9 cellular contexts compared by ENCODE assay signal in the genomic region with DNA sequence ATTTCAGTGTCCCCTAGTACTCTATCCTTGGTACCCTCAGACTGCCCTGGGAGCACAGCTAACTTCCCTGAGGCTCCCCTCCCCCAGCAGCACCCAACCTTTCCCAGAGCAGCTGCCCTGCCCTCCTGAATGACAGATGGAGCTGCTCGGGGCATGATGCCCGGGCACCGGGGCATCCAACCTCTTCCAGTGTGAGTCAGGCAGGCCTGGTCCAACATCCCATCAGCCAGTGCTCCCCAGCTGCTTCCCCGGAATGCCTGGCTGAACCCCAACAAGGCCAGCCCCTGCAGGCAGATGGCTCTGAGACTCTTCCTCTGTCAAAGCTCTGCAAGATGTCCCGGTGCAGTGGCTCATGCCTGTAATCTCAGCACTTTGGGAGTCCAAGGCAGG. TPM values are rescaled to one million over a fixed set of nuclear protein-coding genes. Genes with fewer than 3 reads are reported as not detected.
DNase-seq lines count a peak whose midpoint lies in the region; ATAC-seq and TF ChIP-seq lines count a peak whose summit lies in the region.
"Had no signal": no experiment of that assay in that cellular context is flagged by ENCODE, and none has a peak within 500 bp of the region (broad histone marks: within the 10 kb centered on the region; RNA-seq: fewer than 3 reads in every experiment).

No MANE protein-coding gene starts in this region.

- H3K4ac ChIP-seq in mesenchymal stem cell (ENCODE audit: low read depth in 1 of 2, low read length in 2 of 2): no peak overlapping the region

- no peak overlapping the region for H2BK5ac ChIP-seq in mesenchymal stem cell (ENCODE audit: low read depth, low read length, poor library complexity, severe bottlenecking)

- WGBS in mesenchymal stem cell: 91% methylated on average over 5 of the region's 5 CpGs

- TF ChIP-seq POLR2A in breast epithelium (IDR thresholded peaks at IDR 0.05): no peak

- H3K36me3 ChIP-seq in breast epithelium (no peaks in the 10 kb centered on the region), mesenchymal stem cell (ENCODE audit: control insufficient read depth in 1 of 2, insufficient read depth in 2 of 2, low read depth in 1 of 2, low read length in 2 of 2) (no peaks in the 10 kb centered on the region)

- DNase-seq in AG08395 (ENCODE audit: low spot score) (peak; percentile 78), HT-29 (ENCODE audit: low spot score) (peak; percentile 43), breast epithelium (ENCODE audit: low spot score in 2 of 2) (peak; percentile 73 to 75), mesenchymal stem cell (no peak), NCI-H1105 (lab: John Stamatoyannopoulos, UW) (no peak), natural killer cell (no peak)
- no peak for DNase-seq in activated T-cell treated with anti-CD3 and anti-CD28 coated beads, Interleukin-2, amount 50 U/mL, for 24 hours
- DNase-seq in stimulated activated naive CD8-positive, alpha-beta T cell treated with anti-CD3 and anti-CD28 coated beads, Interleukin-15, amount 100 ng/mL, for 72 hours: no peak
- DNase-seq: activated CD4-positive, alpha-beta memory T cell treated with anti-CD3 and anti-CD28 coated beads for 36 hours had no signal

- H2BK120ac ChIP-seq in mesenchymal stem cell (ENCODE audit: low read depth, low read length): no peak overlapping the region

- no peaks in the 10 kb centered on the region for H3K27me3 ChIP-seq in breast epithelium
- no peaks in the 10 kb centered on the region for H3K27me3 ChIP-seq in mesenchymal stem cell (ENCODE audit: control insufficient read depth in 1 of 2, insufficient read depth in 1 of 2, low read length in 2 of 2)

- H3K4me2 ChIP-seq in mesenchymal stem cell (ENCODE audit: low read length, poor library complexity, severe bottlenecking): no peak overlapping the region

- H3K79me1 ChIP-seq in mesenchymal stem cell (replicated peaks; ENCODE audit: low read length, poor library complexity, severe bottlenecking): no peaks in the 10 kb centered on the region

- TF ChIP-seq CTCF in breast epithelium (IDR thresholded peaks at IDR 0.05) (no peak), natural killer cell (IDR thresholded peaks at IDR 0.05) (no peak)

- no peak overlapping the region for H3K9ac ChIP-seq in mesenchymal stem cell (ENCODE audit: low read length)

- intact Hi-C loops in breast epithelium (cut with DNase I; ENCODE audit: low total_unique reads) (no loop called here), natural killer cell (cut with micrococcal nuclease) (no loop called here)

- no peaks in the 10 kb centered on the region for H3K9me3 Mint-ChIP-seq in natural killer cell
- H3K9me3 Mint-ChIP-seq in activated T-cell treated with anti-CD3 and anti-CD28 coated beads, Interleukin-2, amount 50 U/mL, for 24 hours: no peaks in the 10 kb centered on the region
- H3K9me3 Mint-ChIP-seq in stimulated activated naive CD8-positive, alpha-beta T cell treated with anti-CD3 and anti-CD28 coated beads, Interleukin-15, amount 100 ng/mL, for 72 hours: peaks cover 0 to 5% of the 10 kb centered on the region in 2 donors
- H3K9me3 Mint-ChIP-seq: activated CD4-positive, alpha-beta memory T cell treated with anti-CD3 and anti-CD28 coated beads for 36 hours had no signal

- ATAC-seq in natural killer cell: no peak
- ATAC-seq in stimulated activated naive CD8-positive, alpha-beta T cell treated with anti-CD3 and anti-CD28 coated beads, Interleukin-15, amount 100 ng/mL, for 72 hours: no peak

- H2BK15ac ChIP-seq in mesenchymal stem cell (ENCODE audit: low read depth, poor library complexity, severe bottlenecking): no peak overlapping the region

- peaks cover 9 to 17% of the 10 kb centered on the region in 2 donors for H3K27me3 Mint-ChIP-seq in natural killer cell (ENCODE audit: low read depth in 2 of 2)
- H3K27me3 Mint-ChIP-seq in activated T-cell treated with anti-CD3 and anti-CD28 coated beads, Interleukin-2, amount 50 U/mL, for 24 hours: peaks cover 6% of the 10 kb centered on the region
- H3K27me3 Mint-ChIP-seq in stimulated activated naive CD8-positive, alpha-beta T cell treated with anti-CD3 and anti-CD28 coated beads, Interleukin-15, amount 100 ng/mL, for 72 hours: peaks cover 8% of the 10 kb centered on the region

- no peak overlapping the region for H3K23ac ChIP-seq in mesenchymal stem cell (ENCODE audit: low read length in 2 of 2)

- no peak overlapping the region for H3K4me3 ChIP-seq in breast epithelium
- H3K4me3 ChIP-seq in mesenchymal stem cell (ENCODE audit: insufficient read depth in 1 of 2, low read depth in 1 of 2, low read length in 2 of 2): no peak overlapping the region

- H3K36me3 Mint-ChIP-seq in natural killer cell: no peaks in the 10 kb centered on the region
- H3K36me3 Mint-ChIP-seq in activated T-cell treated with anti-CD3 and anti-CD28 coated beads, Interleukin-2, amount 50 U/mL, for 24 hours (ENCODE audit: low read depth): no peaks in the 10 kb centered on the region
- H3K36me3 Mint-ChIP-seq: activated CD4-positive, alpha-beta memory T cell treated with anti-CD3 and anti-CD28 coated beads for 36 hours had no signal

- no peak overlapping the region for H2BK12ac ChIP-seq in mesenchymal stem cell (ENCODE audit: low read length in 2 of 2)

- no peak overlapping the region for H3K14ac ChIP-seq in mesenchymal stem cell (ENCODE audit: low read length in 2 of 2)

- no peak overlapping the region for H4K91ac ChIP-seq in mesenchymal stem cell (ENCODE audit: low read length)

- peak overlapping the region; percentile 0 for H2AK5ac ChIP-seq in mesenchymal stem cell (ENCODE audit: low read length, severe bottlenecking)

- H3K18ac ChIP-seq in mesenchymal stem cell (ENCODE audit: low read depth in 1 of 2, low read length in 2 of 2): peak overlapping the region in 1 of 2 experiments; percentile 25

- H3K27ac Mint-ChIP-seq in natural killer cell: no peak overlapping the region
- H3K27ac Mint-ChIP-seq in activated T-cell treated with anti-CD3 and anti-CD28 coated beads, Interleukin-2, amount 50 U/mL, for 24 hours: no peak overlapping the region
- H3K27ac Mint-ChIP-seq in stimulated activated naive CD8-positive, alpha-beta T cell treated with anti-CD3 and anti-CD28 coated beads, Interleukin-15, amount 100 ng/mL, for 72 hours: no peak overlapping the region
- H3K27ac Mint-ChIP-seq: activated CD4-positive, alpha-beta memory T cell treated with anti-CD3 and anti-CD28 coated beads for 36 hours had no signal

- peak overlapping the region; percentile 79 to 83 for H3K27ac ChIP-seq in breast epithelium
- H3K27ac ChIP-seq in mesenchymal stem cell (ENCODE audit: low read length, poor library complexity, severe bottlenecking): no peak overlapping the region

- H2AFZ ChIP-seq in mesenchymal stem cell (ENCODE audit: low read depth, low read length): no peak overlapping the region

- H4K8ac ChIP-seq in mesenchymal stem cell (ENCODE audit: low read length): peak overlapping the region; percentile 35

- no peaks in the 10 kb centered on the region for H3K9me3 ChIP-seq in breast epithelium
- H3K9me3 ChIP-seq in mesenchymal stem cell (ENCODE audit: control insufficient read depth, low read length): no peaks in the 10 kb centered on the region

- no peaks in the 10 kb centered on the region for H3K4me1 Mint-ChIP-seq in natural killer cell
- H3K4me1 Mint-ChIP-seq in activated T-cell treated with anti-CD3 and anti-CD28 coated beads, Interleukin-2, amount 50 U/mL, for 24 hours (ENCODE audit: low read depth): no peaks in the 10 kb centered on the region
- no peaks in the 10 kb centered on the region for H3K4me1 Mint-ChIP-seq in stimulated activated naive CD8-positive, alpha-beta T cell treated with anti-CD3 and anti-CD28 coated beads, Interleukin-15, amount 100 ng/mL, for 72 hours

- H3K4me1 ChIP-seq in breast epithelium: peaks cover 2 to 8% of the 10 kb centered on the region in 2 donors
- H3K4me1 ChIP-seq in mesenchymal stem cell (ENCODE audit: control insufficient read depth, insufficient read depth, low read depth, low read length): peaks cover 10% of the 10 kb centered on the region

- H3K4me3 Mint-ChIP-seq in natural killer cell: no peak overlapping the region
- no peak overlapping the region for H3K4me3 Mint-ChIP-seq in activated T-cell treated with anti-CD3 and anti-CD28 coated beads, Interleukin-2, amount 50 U/mL, for 24 hours
- H3K4me3 Mint-ChIP-seq in stimulated activated naive CD8-positive, alpha-beta T cell treated with anti-CD3 and anti-CD28 coated beads, Interleukin-15, amount 100 ng/mL, for 72 hours: no peak overlapping the region
- H3K4me3 Mint-ChIP-seq: activated CD4-positive, alpha-beta memory T cell treated with anti-CD3 and anti-CD28 coated beads for 36 hours had no signal

RNA-seq across cellular contexts. Expression of gene TSPAN15, which starts 11.9 kb away (rescaled TPM):
- total RNA-seq in HT-29 (2014; rRNA removed; shearing (Covaris generic)): 103 and 115 TPM in 2 replicates
- total RNA-seq in breast epithelium (10 to 100 TPM; 53.3 to 89.5 (median 65.0) TPM), natural killer cell (1 to 10 TPM; 1.3 to 3.9 (median 2.1) TPM)
- 19.6 TPM for polyA plus RNA-seq in mesenchymal stem cell (2013, experiment 1 of 2)
- 19.5 TPM for polyA plus RNA-seq in mesenchymal stem cell (2013, experiment 2 of 2)

RNA-seq across cellular contexts. Expression of gene TACR2, which starts 22.6 kb away (rescaled TPM):
- 1.9 and 2.2 TPM in 2 replicates for total RNA-seq in HT-29 (2014; rRNA removed; shearing (Covaris generic))
- total RNA-seq in breast epithelium (1 to 10 TPM in 1 of 3 donors, under 1 TPM in 2; 0.66 to 3.2 (median 0.73) TPM), natural killer cell (not detected)
- polyA plus RNA-seq in mesenchymal stem cell (2013, experiment 1 of 2): not detected
- 0.01 TPM for polyA plus RNA-seq in mesenchymal stem cell (2013, experiment 2 of 2)
- total RNA-seq: activated CD4-positive, alpha-beta memory T cell treated with anti-CD3 and anti-CD28 coated beads for 36 hours had no signal

Comparison
In these comparisons a context has a peak if more than half of its experiments do, and no peak if none do; other contexts are left out.
1. DNase-seq: peak in AG08395 (single experiment), HT-29 (single experiment) and breast epithelium (2 of 2); none in mesenchymal stem cell (single experiment), NCI-H1105 (single experiment), natural killer cell (single experiment), activated T-cell treated with anti-CD3 and anti-CD28 coated beads, Interleukin-2, amount 50 U/mL, for 24 hours (single experiment) and stimulated activated naive CD8-positive, alpha-beta T cell treated with anti-CD3 and anti-CD28 coated beads, Interleukin-15, amount 100 ng/mL, for 72 hours (0 of 2).
2. RNA of gene TSPAN15, which starts 11.9 kb away (total RNA-seq): 103 to 115 TPM in HT-29 and 53.3 to 89.5 TPM in breast epithelium; 1.3 to 3.9 TPM in natural killer cell; every median in the first group is over 10 times any median in the second.